Comparison of ENCODE assay signal across 15 cellular contexts in genomic region chr15:64599716-64600115, GRCh38.
DNase-seq lines count a peak whose midpoint lies in the region; ATAC-seq and TF ChIP-seq lines count a peak whose summit lies in the region.
"Had no signal": no experiment of that assay in that cellular context is flagged by ENCODE, and none has a peak within 500 bp of the region (broad histone marks: within the 10 kb centered on the region; RNA-seq: fewer than 3 reads in every experiment).

No MANE protein-coding gene starts in this region.

- H3K36me3 Mint-ChIP-seq in activated CD8-positive, alpha-beta T cell treated with anti-CD3 and anti-CD28 coated beads, Interleukin-2, amount 10 ng/mL, durations not matched to agents 7 days and 5 days (ENCODE audit: low read depth) = no peaks in the 10 kb centered on the region
- no peaks in the 10 kb centered on the region for H3K36me3 Mint-ChIP-seq in glutamatergic neuron (ENCODE audit: unreplicated experiment)

- no peak overlapping the region for H3K27ac ChIP-seq in transverse colon
- H3K27ac ChIP-seq: C4-2B, cardiac muscle cell, hepatocyte had no signal

- in situ Hi-C loops in transverse colon (cut with MboI; ENCODE audit: low pct_ligation_motif_present in 1 of 4, low pct_unique_long_range_greater_than_20kb in 1 of 4, low sequenced_read_pairs in 3 of 4) = no loop called here

- H3K27me3 Mint-ChIP-seq in activated CD8-positive, alpha-beta T cell treated with anti-CD3 and anti-CD28 coated beads, Interleukin-2, amount 10 ng/mL, durations not matched to agents 7 days and 5 days (ENCODE audit: low read depth) = no peaks in the 10 kb centered on the region
- no peaks in the 10 kb centered on the region for H3K27me3 Mint-ChIP-seq in glutamatergic neuron (ENCODE audit: unreplicated experiment)

- no peaks in the 10 kb centered on the region for H3K36me3 ChIP-seq in transverse colon
- H3K36me3 ChIP-seq: cardiac muscle cell, HAP-1 had no signal

- peak overlapping the region; percentile 6 for H3K27ac Mint-ChIP-seq in activated CD8-positive, alpha-beta T cell treated with anti-CD3 and anti-CD28 coated beads, Interleukin-2, amount 10 ng/mL, durations not matched to agents 7 days and 5 days
- H3K27ac Mint-ChIP-seq in glutamatergic neuron (ENCODE audit: unreplicated experiment) = no peak overlapping the region

- CTCF ChIA-PET in activated CD8-positive, alpha-beta T cell treated with anti-CD3 and anti-CD28 coated beads, Interleukin-2, amount 10 ng/mL, durations not matched to agents 7 days and 5 days (lab: Charles Lee) = interaction anchor here (1.3 to 1.6 kb wide), 2 partner anchors 53 to 173 kb away, joined by 3 to 4 read pairs; no protein-coding TSS in a partner anchor

- peaks cover 57% of the 10 kb centered on the region for H3K4me1 Mint-ChIP-seq in activated CD8-positive, alpha-beta T cell treated with anti-CD3 and anti-CD28 coated beads, Interleukin-2, amount 10 ng/mL, durations not matched to agents 7 days and 5 days (ENCODE audit: low read depth)
- peaks cover 15% of the 10 kb centered on the region for H3K4me1 Mint-ChIP-seq in glutamatergic neuron (ENCODE audit: low read depth, unreplicated experiment)

- no peaks in the 10 kb centered on the region for H3K9me3 ChIP-seq in transverse colon
- H3K9me3 ChIP-seq: HAP-1 had no signal

- DNase-seq in AG10803 (ENCODE audit: low read depth) (peak; percentile 14), EH (ENCODE audit: low read depth) (peak; percentile 57), foreskin fibroblast (peak; percentile 20 to 57), transverse colon (no peak), glutamatergic neuron (no peak), GM19238 (ENCODE audit: insufficient read length, low spot score) (no peak)
- no peak for DNase-seq in activated CD8-positive, alpha-beta T cell treated with anti-CD3 and anti-CD28 coated beads, Interleukin-2, amount 10 ng/mL, durations not matched to agents 7 days and 5 days
- DNase-seq: activated CD4-positive, CD25-positive, alpha-beta regulatory T cell had no signal

- no peak for TF ChIP-seq POLR2A in transverse colon (IDR thresholded peaks at IDR 0.05)

- no peak overlapping the region for H3K4me3 Mint-ChIP-seq in activated CD8-positive, alpha-beta T cell treated with anti-CD3 and anti-CD28 coated beads, Interleukin-2, amount 10 ng/mL, durations not matched to agents 7 days and 5 days
- no peak overlapping the region for H3K4me3 Mint-ChIP-seq in glutamatergic neuron (ENCODE audit: unreplicated experiment)
- H3K4me3 Mint-ChIP-seq: neural crest cell had no signal

- 48% methylated on average over 2 of the region's 2 CpGs; no CpG with 5 or more reads in 1 of the 2 donors for WGBS in transverse colon (ENCODE audit: low coverage in 1 of 2), 2 donors

- no peaks in the 10 kb centered on the region for H3K9me3 Mint-ChIP-seq in activated CD8-positive, alpha-beta T cell treated with anti-CD3 and anti-CD28 coated beads, Interleukin-2, amount 10 ng/mL, durations not matched to agents 7 days and 5 days (ENCODE audit: insufficient read depth)
- peaks cover 3% of the 10 kb centered on the region for H3K9me3 Mint-ChIP-seq in glutamatergic neuron (ENCODE audit: unreplicated experiment)
- H3K9me3 Mint-ChIP-seq: neural crest cell had no signal

- no peaks in the 10 kb centered on the region for H3K27me3 ChIP-seq in transverse colon
- H3K27me3 ChIP-seq: cardiac muscle cell, hepatocyte had no signal

- TF ChIP-seq CTCF in AG10803 (conservative IDR thresholded peaks at IDR 0.05; ENCODE audit: low read length) = no peak
- no peak for TF ChIP-seq CTCF in foreskin fibroblast (IDR thresholded peaks at IDR 0.05; ENCODE audit: low read depth, low read length)
- TF ChIP-seq CTCF in transverse colon (IDR thresholded peaks at IDR 0.05) = no peak
- no peak for TF ChIP-seq CTCF in glutamatergic neuron (IDR thresholded peaks at IDR 0.05; ENCODE audit: partially characterized antibody, unreplicated experiment)

- H3K4me1 ChIP-seq in transverse colon = peaks cover 10 to 45% (median 18%) of the 10 kb centered on the region in 4 donors

- no peak for TF ChIP-seq EP300 in transverse colon (IDR thresholded peaks at IDR 0.05; ENCODE audit: low read depth)

- no peak for ATAC-seq in activated CD8-positive, alpha-beta T cell treated with anti-CD3 and anti-CD28 coated beads, Interleukin-2, amount 10 ng/mL, durations not matched to agents 7 days and 5 days
- no peak for ATAC-seq in GM18861 (IDR thresholded peaks at IDR 0.05; ENCODE audit: unreplicated experiment)
- ATAC-seq: left lobe of liver had no signal

- POLR2A ChIA-PET in activated CD8-positive, alpha-beta T cell treated with anti-CD3 and anti-CD28 coated beads, Interleukin-2, amount 10 ng/mL, durations not matched to agents 7 days and 5 days (lab: Charles Lee) = interaction anchor here (0.6 to 1.6 kb wide), 2 partner anchors 36 to 137 kb away, joined by 3 read pairs; no protein-coding TSS in a partner anchor

- H3K4me3 ChIP-seq in AG10803 (ENCODE audit: low read length) (no peak overlapping the region), foreskin fibroblast (ENCODE audit: low read depth in 1 of 2, low read length in 2 of 2) (no peak overlapping the region), transverse colon (no peak overlapping the region)
- H3K4me3 ChIP-seq: cardiac muscle cell, HAP-1, hepatocyte had no signal

- intact Hi-C loops in transverse colon (cut with DNase I; ENCODE audit: low total_unique reads) = no loop called here

Comparison
In these comparisons a context has a peak if more than half of its experiments do, and no peak if none do; other contexts are left out.
1. DNase-seq: peak in AG10803 (single experiment), EH (single experiment) and foreskin fibroblast (2 of 2); none in activated CD8-positive, alpha-beta T cell treated with anti-CD3 and anti-CD28 coated beads, Interleukin-2, amount 10 ng/mL, durations not matched to agents 7 days and 5 days (single experiment), transverse colon (single experiment), glutamatergic neuron (single experiment) and GM19238 (single experiment).